ENCODE assay signal across 23 cellular contexts in genomic region chr9:128521955-128522354, GRCh38.
"Had no signal": no experiment of that assay in that cellular context is flagged by ENCODE, and none has a peak within 500 bp of the region (broad histone marks: within the 10 kb centered on the region; RNA-seq: fewer than 3 reads in every experiment).

No MANE protein-coding gene starts in this region.

- H3K27me3 Mint-ChIP-seq: activated CD4-positive, alpha-beta memory T cell treated with anti-CD3 and anti-CD28 coated beads, Interleukin-2, amount 10 ng/mL, durations not matched to agents 7 days and 5 days; activated naive CD8-positive, alpha-beta T cell treated with anti-CD3 and anti-CD28 coated beads, Interleukin-2, amount 50 U/mL, for 24 hours; brain; T-cell had no signal

- H3K4me3 ChIP-seq: cardiac muscle cell, MG63, SK-N-MC had no signal

- H3K27me3 ChIP-seq: cardiac muscle cell, MG63 had no signal

- H3K27ac Mint-ChIP-seq: activated CD4-positive, alpha-beta memory T cell treated with anti-CD3 and anti-CD28 coated beads, Interleukin-2, amount 10 ng/mL, durations not matched to agents 7 days and 5 days; activated naive CD8-positive, alpha-beta T cell treated with anti-CD3 and anti-CD28 coated beads, Interleukin-2, amount 50 U/mL, for 24 hours; T-cell had no signal

- H3K9me3 Mint-ChIP-seq: activated naive CD4-positive, alpha-beta T cell treated with anti-CD3 and anti-CD28 coated beads, Interleukin-2, amount 50 U/mL, for 72 hours; activated naive CD8-positive, alpha-beta T cell treated with anti-CD3 and anti-CD28 coated beads, Interleukin-2, amount 50 U/mL, for 24 hours; brain; T-cell had no signal

- H3K4me1 Mint-ChIP-seq: activated naive CD8-positive, alpha-beta T cell treated with anti-CD3 and anti-CD28 coated beads, Interleukin-2, amount 50 U/mL, for 24 hours had no signal

- ATAC-seq: activated naive CD4-positive, alpha-beta T cell treated with anti-CD3 and anti-CD28 coated beads, Interleukin-2, amount 50 U/mL, for 72 hours; activated naive CD8-positive, alpha-beta T cell treated with anti-CD3 and anti-CD28 coated beads, Interleukin-2, amount 50 U/mL, for 24 hours; Right ventricle myocardium inferior; T-cell had no signal

- H3K27ac ChIP-seq: cardiac muscle cell, VCaP had no signal

- H3K9me3 ChIP-seq: MG63 had no signal

- H3K4me3 Mint-ChIP-seq: activated CD4-positive, alpha-beta memory T cell treated with anti-CD3 and anti-CD28 coated beads, Interleukin-2, amount 10 ng/mL, durations not matched to agents 7 days and 5 days; activated naive CD8-positive, alpha-beta T cell treated with anti-CD3 and anti-CD28 coated beads, Interleukin-2, amount 50 U/mL, for 24 hours; brain; T-cell had no signal

- DNase-seq: activated CD4-positive, alpha-beta memory T cell treated with anti-CD3 and anti-CD28 coated beads, Interleukin-2, amount 10 ng/mL, durations not matched to agents 7 days and 5 days; activated CD4-positive, alpha-beta T cell treated with anti-CD3 and anti-CD28 coated beads, Interleukin-2, amount 50 U/mL, for 1 hour; activated CD4-positive, CD25-positive, alpha-beta regulatory T cell; activated naive CD8-positive, alpha-beta T cell treated with anti-CD3 and anti-CD28 coated beads, Interleukin-2, amount 50 U/mL, for 24 hours; activated T-cell treated with anti-CD3 and anti-CD28 coated beads for 4 hours; amniotic stem cell; cerebellar nuclear complex; MG63; NCI-H1105; NCI-H1436; NCI-H1694 treated with DMSO at 0.1 percent for 48 hours; NCI-H2029 treated with DMSO at 0.1 percent for 48 hours; NCI-H345; NCI-H510A; NCI-H526 treated with DMSO at 0.1 percent for 48 hours; NCI-H82; T-cell had no signal
